8 cellular contexts compared by ENCODE assay signal in genomic region chr7:99558306-99559275, GRCh38. TPM values are rescaled to one million over a fixed set of nuclear protein-coding genes. Genes with fewer than 3 reads are reported as not detected.
A peak's percentile ranks its signal among the peaks of the same experiment; 100 is the strongest.
DNase-seq lines count a peak whose midpoint lies in the region; ATAC-seq, FAIRE-seq and TF ChIP-seq lines count a peak whose summit lies in the region.

A gene with protein sequence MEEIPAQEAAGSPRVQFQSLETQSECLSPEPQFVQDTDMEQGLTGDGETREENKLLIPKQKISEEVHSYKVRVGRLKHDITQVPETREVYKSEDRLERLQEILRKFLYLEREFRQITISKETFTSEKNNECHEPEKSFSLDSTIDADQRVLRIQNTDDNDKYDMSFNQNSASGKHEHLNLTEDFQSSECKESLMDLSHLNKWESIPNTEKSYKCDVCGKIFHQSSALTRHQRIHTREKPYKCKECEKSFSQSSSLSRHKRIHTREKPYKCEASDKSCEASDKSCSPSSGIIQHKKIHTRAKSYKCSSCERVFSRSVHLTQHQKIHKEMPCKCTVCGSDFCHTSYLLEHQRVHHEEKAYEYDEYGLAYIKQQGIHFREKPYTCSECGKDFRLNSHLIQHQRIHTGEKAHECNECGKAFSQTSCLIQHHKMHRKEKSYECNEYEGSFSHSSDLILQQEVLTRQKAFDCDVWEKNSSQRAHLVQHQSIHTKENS (plus strand): TSS chr7:99558642. CDS start chr7:99560560, 1,918 bp downstream.

- peak; percentile 58 for DNase-seq in AG04450 (ENCODE audit: low read depth, low spot score)
- DNase-seq in NCI-H345 treated with DMSO at 0.1 percent for 48 hours (lab: John Stamatoyannopoulos, UW; ENCODE audit: unreplicated experiment) = peak; percentile 86
- DNase-seq in activated CD4-positive, alpha-beta T cell treated with anti-CD3 and anti-CD28 coated beads for 24 hours (ENCODE audit: low read depth in 2 of 2) = peak; percentile 74 to 75
- DNase-seq in cerebellum (ENCODE audit: low spot score) = peak; percentile 95
- DNase-seq in kidney = peak; percentile 97
- DNase-seq in stimulated activated CD4-positive, alpha-beta T cell treated with anti-CD3 and anti-CD28 coated beads, Interleukin-15, amount 100 ng/mL, for 24 hours = peak; percentile 90

- no peaks in the 10 kb centered on the region for H3K27me3 ChIP-seq in AG04450 (ENCODE audit: control insufficient read depth, insufficient read depth, low read length)

- FAIRE-seq in kidney (lab: Jason Lieb, UNC) = no peak

- H3K9me3 ChIP-seq in AG04450 (ENCODE audit: control insufficient read depth, insufficient read depth, low read length) (peaks cover 5% of the 10 kb centered on the region; the same call in 1 of the 2 replicates), kidney (ENCODE audit: control insufficient read depth in 1 of 2, low read length in 2 of 2) (no peaks in the 10 kb centered on the region)

- H3K4me3 ChIP-seq in AG04450 (ENCODE audit: low read depth, low read length) (peak within 1 kb of the TSS; percentile 97), kidney (ENCODE audit: low read length in 2 of 2) (peak within 1 kb of the TSS; percentile 87 to 89)

- peak within 1 kb of the TSS; percentile 84 to 99 for H3K9ac ChIP-seq in kidney (ENCODE audit: low read length in 2 of 2)

- TF ChIP-seq CTCF in AG04450 (IDR thresholded peaks at IDR 0.05; ENCODE audit: low read depth, low read length) (no peak), kidney (IDR thresholded peaks at IDR 0.05; ENCODE audit: borderline replicate concordance, extremely low read depth, insufficient read depth) (no peak)

- peak within 1 kb of the TSS; percentile 97 for H3K27ac ChIP-seq in AG04450 (ENCODE audit: low read depth, low read length)
- peak within 1 kb of the TSS; percentile 89 to 98 for H3K27ac ChIP-seq in kidney (ENCODE audit: low read depth in 2 of 2, low read length in 2 of 2)

- ATAC-seq in GM18909 (IDR thresholded peaks at IDR 0.05; ENCODE audit: poor library complexity, unreplicated experiment) (peak; percentile 75), HG03159 (IDR thresholded peaks at IDR 0.05; ENCODE audit: unreplicated experiment) (peak; percentile 82)

- POLR2A ChIA-PET in AG04450 (lab: Yijun Ruan, JAX) = interaction anchor here (0.5 to 3.1 kb wide), 17 partner anchors 8 to 870 kb away, joined by 3 to 27 read pairs (median 4); partner anchors contain the start of genes TRIM4, ZCWPW1, ZKSCAN5 and ZNF394

- H3K4me1 ChIP-seq in kidney (ENCODE audit: control insufficient read depth in 1 of 2, insufficient read depth in 1 of 2, low read depth in 1 of 2, low read length in 2 of 2) = peaks cover 4 to 8% of the 10 kb centered on the region in 2 donors

- intact Hi-C loops in kidney (cut with DNase I) = no loop called here

- CTCF ChIA-PET in AG04450 (lab: Charles Lee) = interaction anchor here (0.5 kb wide), 1 partner anchor 181 kb away, joined by 6 read pairs; no protein-coding TSS in a partner anchor

- H3K36me3 ChIP-seq in kidney (ENCODE audit: control insufficient read depth in 1 of 2, insufficient read depth in 2 of 2, low read length in 2 of 2) = peaks cover 23 to 29% of the 10 kb centered on the region in 2 donors

RNA-seq across cellular contexts. Expression of the gene that starts here (rescaled TPM):
- 62.9 and 79.3 TPM in 2 replicates for polyA plus RNA-seq in AG04450 (2011; rRNA removed)
- polyA minus RNA-seq in AG04450 (2011; rRNA and poly(A)+ RNA removed) = 74.2 and 83.2 TPM in 2 replicates
- 127 TPM for total RNA-seq in cerebellum
- 66.8 TPM for total RNA-seq in kidney
- polyA plus RNA-seq in kidney (ENCODE audit: insufficient read depth, low read depth, low replicate concordance) = 30.4 TPM

Comparison
In these comparisons a context has a peak if more than half of its experiments do, and no peak if none do; other contexts are left out.
1. Peak in every context shown above with its lines: DNase-seq, ATAC-seq, H3K4me3 ChIP-seq and H3K27ac ChIP-seq.